10 cellular contexts compared by ENCODE assay signal in genomic region chr10:78991187-78991586, GRCh38.
DNase-seq lines count a peak whose midpoint lies in the region; ATAC-seq and TF ChIP-seq lines count a peak whose summit lies in the region.
"Had no signal": no experiment of that assay in that cellular context is flagged by ENCODE, and none has a peak within 500 bp of the region (broad histone marks: within the 10 kb centered on the region; RNA-seq: fewer than 3 reads in every experiment).

No MANE protein-coding gene starts in this region.

- no peaks in the 10 kb centered on the region for H3K36me3 ChIP-seq in lower lobe of right lung
- H3K36me3 ChIP-seq: left lung had no signal

- POLR2A ChIA-PET in T-cell (lab: Charles Lee) = no interaction called here

- H3K4me1 Mint-ChIP-seq in activated naive CD8-positive, alpha-beta T cell (ENCODE audit: low read depth) = peaks cover 24% of the 10 kb centered on the region
- peaks cover 23% of the 10 kb centered on the region for H3K4me1 Mint-ChIP-seq in activated naive CD8-positive, alpha-beta T cell treated with anti-CD3 and anti-CD28 coated beads for 36 hours
- H3K4me1 Mint-ChIP-seq in T-cell = peaks cover 0 to 20% (median 10%) of the 10 kb centered on the region in 3 donors
- peaks cover 7% of the 10 kb centered on the region for H3K4me1 Mint-ChIP-seq in mesothelial cell of epicardium

- no peaks in the 10 kb centered on the region for H3K9me3 ChIP-seq in lower lobe of right lung
- H3K9me3 ChIP-seq: left lung had no signal

- H3K4me3 ChIP-seq in lower lobe of right lung = no peak overlapping the region
- H3K4me3 ChIP-seq: left lung had no signal

- no peaks in the 10 kb centered on the region for H3K9me3 Mint-ChIP-seq in activated naive CD8-positive, alpha-beta T cell (ENCODE audit: low read depth)
- no peaks in the 10 kb centered on the region for H3K9me3 Mint-ChIP-seq in activated naive CD8-positive, alpha-beta T cell treated with anti-CD3 and anti-CD28 coated beads for 36 hours
- no peaks in the 10 kb centered on the region for H3K9me3 Mint-ChIP-seq in T-cell
- H3K9me3 Mint-ChIP-seq in mesothelial cell of epicardium = no peaks in the 10 kb centered on the region

- H3K27ac ChIP-seq in lower lobe of right lung = no peak overlapping the region
- H3K27ac ChIP-seq: left lung had no signal

- H3K27me3 Mint-ChIP-seq in activated naive CD8-positive, alpha-beta T cell = no peaks in the 10 kb centered on the region
- no peaks in the 10 kb centered on the region for H3K27me3 Mint-ChIP-seq in activated naive CD8-positive, alpha-beta T cell treated with anti-CD3 and anti-CD28 coated beads for 36 hours
- no peaks in the 10 kb centered on the region for H3K27me3 Mint-ChIP-seq in T-cell
- H3K27me3 Mint-ChIP-seq in mesothelial cell of epicardium (ENCODE audit: low read depth) = no peaks in the 10 kb centered on the region

- intact Hi-C loops in lower lobe of right lung (cut with DNase I) = no loop called here

- H3K27ac Mint-ChIP-seq in activated naive CD8-positive, alpha-beta T cell = peak overlapping the region; percentile 51
- no peak overlapping the region for H3K27ac Mint-ChIP-seq in activated naive CD8-positive, alpha-beta T cell treated with anti-CD3 and anti-CD28 coated beads for 36 hours
- H3K27ac Mint-ChIP-seq in T-cell (peak overlapping the region; percentile 34 to 36), mesothelial cell of epicardium (no peak overlapping the region)
- H3K27ac Mint-ChIP-seq: IgD-negative memory B cell had no signal

- DNase-seq in activated naive CD8-positive, alpha-beta T cell treated with anti-CD3 and anti-CD28 coated beads for 36 hours = no peak
- DNase-seq in T-cell (no peak), NCI-H2029 (lab: John Stamatoyannopoulos, UW) (no peak), mesothelial cell of epicardium (ENCODE audit: low spot score in 2 of 2, unreplicated experiment in 2 of 2) (no peak), lower lobe of right lung (no peak)
- DNase-seq: left lung had no signal

- no peak overlapping the region for H3K4me3 Mint-ChIP-seq in activated naive CD8-positive, alpha-beta T cell
- H3K4me3 Mint-ChIP-seq in activated naive CD8-positive, alpha-beta T cell treated with anti-CD3 and anti-CD28 coated beads for 36 hours = no peak overlapping the region
- H3K4me3 Mint-ChIP-seq in T-cell (no peak overlapping the region), mesothelial cell of epicardium (no peak overlapping the region)

- ATAC-seq in HG03342 (IDR thresholded peaks at IDR 0.05; ENCODE audit: unreplicated experiment) (peak; percentile 66), T-cell (replicated peaks in 1 of 4) (peak in 3 of 4 experiments; percentile 36 to 57 (median 50)), GM21576 (IDR thresholded peaks at IDR 0.05; ENCODE audit: unreplicated experiment) (no peak), lower lobe of right lung (no peak)
- ATAC-seq: left lung had no signal

- CTCF ChIA-PET in T-cell (lab: Charles Lee) = no interaction called here

- no peaks in the 10 kb centered on the region for H3K36me3 Mint-ChIP-seq in activated naive CD8-positive, alpha-beta T cell
- H3K36me3 Mint-ChIP-seq in activated naive CD8-positive, alpha-beta T cell treated with anti-CD3 and anti-CD28 coated beads for 36 hours = no peaks in the 10 kb centered on the region
- H3K36me3 Mint-ChIP-seq in T-cell (no peaks in the 10 kb centered on the region), mesothelial cell of epicardium (no peaks in the 10 kb centered on the region)

- H3K27me3 ChIP-seq in lower lobe of right lung (ENCODE audit: low read depth) = no peaks in the 10 kb centered on the region
- H3K27me3 ChIP-seq: left lung had no signal

- H3K4me1 ChIP-seq in lower lobe of right lung = no peaks in the 10 kb centered on the region
- H3K4me1 ChIP-seq: left lung had no signal

- TF ChIP-seq CTCF in mesothelial cell of epicardium (IDR thresholded peaks at IDR 0.05; ENCODE audit: unreplicated experiment) (no peak), lower lobe of right lung (IDR thresholded peaks at IDR 0.05) (no peak)

Comparison
In these comparisons a context has a peak if more than half of its experiments do, and no peak if none do; other contexts are left out.
1. H3K27ac Mint-ChIP-seq: peak in activated naive CD8-positive, alpha-beta T cell (single experiment) and T-cell (2 of 2); none in activated naive CD8-positive, alpha-beta T cell treated with anti-CD3 and anti-CD28 coated beads for 36 hours (single experiment) and mesothelial cell of epicardium (single experiment).
2. ATAC-seq: peak in HG03342 (single experiment) and T-cell (3 of 4); none in GM21576 (single experiment) and lower lobe of right lung (0 of 2).